In genomic region chr17:76642032-76642561, GRCh38 we compare ENCODE assay signal across 32 cellular contexts. TPM values are rescaled to one million over a fixed set of nuclear protein-coding genes. Genes with fewer than 3 reads are reported as not detected.
A peak's percentile ranks its signal among the peaks of the same experiment; 100 is the strongest.
DNase-seq lines count a peak whose midpoint lies in the region; ATAC-seq and TF ChIP-seq lines count a peak whose summit lies in the region.
"Had no signal": no experiment of that assay in that cellular context is flagged by ENCODE, and none has a peak within 500 bp of the region (broad histone marks: within the 10 kb centered on the region; RNA-seq: fewer than 3 reads in every experiment).

No MANE protein-coding gene starts in this region.

- CTCF ChIA-PET in T-cell (lab: Charles Lee): interaction anchor here in 1 of 2 donors (0.7 kb wide), 1 partner anchor 244 kb away, joined by 5 read pairs; no protein-coding TSS in a partner anchor
- CTCF ChIA-PET in activated CD8-positive, alpha-beta memory T cell treated with anti-CD3 and anti-CD28 coated beads, Interleukin-2, amount 10 ng/mL, durations not matched to agents 7 days and 5 days (lab: Charles Lee): no interaction called here

- no peak for TF ChIP-seq POLR2A in spleen (IDR thresholded peaks at IDR 0.05)

- H3K27me3 ChIP-seq in lower lobe of right lung (ENCODE audit: low read depth): no peaks in the 10 kb centered on the region
- no peaks in the 10 kb centered on the region for H3K27me3 ChIP-seq in spleen (replicated peaks in 1 of 7)

- H3K4me1 ChIP-seq in lower lobe of right lung (peaks cover 26% of the 10 kb centered on the region), spleen (peaks cover 0 to 34% (median 9%) of the 10 kb centered on the region in 6 donors)
- H3K4me1 ChIP-seq: gastroesophageal sphincter, psoas muscle had no signal

- 76 to 86% (median 83%) methylated on average over 5 of the region's 5 CpGs for WGBS in spleen, 5 donors

- no peak for TF ChIP-seq CTCF in lower lobe of right lung (IDR thresholded peaks at IDR 0.05)
- no peak for TF ChIP-seq CTCF in spleen (IDR thresholded peaks at IDR 0.05 in 8 of 11, conservative IDR thresholded peaks at IDR 0.05 in 3 of 11)

- no peaks in the 10 kb centered on the region for H3K36me3 ChIP-seq in lower lobe of right lung
- H3K36me3 ChIP-seq in spleen: no peaks in the 10 kb centered on the region
- H3K36me3 ChIP-seq: gastroesophageal sphincter had no signal

- H3K27me3 Mint-ChIP-seq in activated T-cell treated with anti-CD3 and anti-CD28 coated beads, Interleukin-2, amount 50 U/mL, for 4 hours (ENCODE audit: low read depth): no peaks in the 10 kb centered on the region
- no peaks in the 10 kb centered on the region for H3K27me3 Mint-ChIP-seq in activated T-cell treated with anti-CD3 and anti-CD28 coated beads, Interleukin-2, amount 50 U/mL, for 72 hours (ENCODE audit: low read depth)
- no peaks in the 10 kb centered on the region for H3K27me3 Mint-ChIP-seq in T-cell
- H3K27me3 Mint-ChIP-seq in activated CD8-positive, alpha-beta memory T cell treated with anti-CD3 and anti-CD28 coated beads, Interleukin-2, amount 10 ng/mL, durations not matched to agents 7 days and 5 days: peaks cover 35% of the 10 kb centered on the region
- H3K27me3 Mint-ChIP-seq: activated naive CD8-positive, alpha-beta T cell treated with anti-CD3 and anti-CD28 coated beads, Interleukin-2, amount 50 U/mL, for 24 hours had no signal

- peak overlapping the region; percentile 60 for H3K27ac ChIP-seq in lower lobe of right lung
- peak overlapping the region in 6 of 8 donors; percentile 43 to 77 (median 70) for H3K27ac ChIP-seq in spleen
- H3K27ac ChIP-seq: 22Rv1, gastroesophageal sphincter, psoas muscle had no signal

- no peak for ATAC-seq in activated T-cell treated with anti-CD3 and anti-CD28 coated beads, Interleukin-2, amount 50 U/mL, for 4 hours
- no peak for ATAC-seq in activated T-cell treated with anti-CD3 and anti-CD28 coated beads, Interleukin-2, amount 50 U/mL, for 72 hours (replicated peaks in 1 of 2)
- no peak for ATAC-seq in T-cell (replicated peaks in 1 of 4)
- no peak for ATAC-seq in lower lobe of right lung
- no peak for ATAC-seq in activated CD8-positive, alpha-beta memory T cell treated with anti-CD3 and anti-CD28 coated beads, Interleukin-2, amount 10 ng/mL, durations not matched to agents 7 days and 5 days
- ATAC-seq: activated naive CD8-positive, alpha-beta T cell treated with anti-CD3 and anti-CD28 coated beads, Interleukin-2, amount 50 U/mL, for 24 hours; gastroesophageal sphincter; GM23338; natural killer cell; psoas muscle; stimulated activated memory B cell treated with anti-CD40 and anti-IgM and Interleukin-4, amounts not matched to agents 10 μg/mL and 1 μg/mL and 100 μg/mL, for 72 hours had no signal

- H3K4me3 ChIP-seq in lower lobe of right lung (peak overlapping the region; percentile 27), spleen (peak overlapping the region in 6 of 8 donors; percentile 5 to 62 (median 18))
- H3K4me3 ChIP-seq: GM23338, psoas muscle had no signal

- H3K4me3 Mint-ChIP-seq in activated T-cell treated with anti-CD3 and anti-CD28 coated beads, Interleukin-2, amount 50 U/mL, for 4 hours: peak overlapping the region; percentile 35
- H3K4me3 Mint-ChIP-seq in activated T-cell treated with anti-CD3 and anti-CD28 coated beads, Interleukin-2, amount 50 U/mL, for 72 hours: peak overlapping the region in 1 of 2 donors; percentile 68
- H3K4me3 Mint-ChIP-seq in T-cell: peak overlapping the region; percentile 71 to 85 (median 81)
- no peak overlapping the region for H3K4me3 Mint-ChIP-seq in activated CD8-positive, alpha-beta memory T cell treated with anti-CD3 and anti-CD28 coated beads, Interleukin-2, amount 10 ng/mL, durations not matched to agents 7 days and 5 days
- H3K4me3 Mint-ChIP-seq: activated B cell treated with CpG ODN at 0.5 μM for 24 hours; activated naive CD8-positive, alpha-beta T cell treated with anti-CD3 and anti-CD28 coated beads, Interleukin-2, amount 50 U/mL, for 24 hours; central memory CD8-positive, alpha-beta T cell; dendritic cell treated with granulocyte-macrophage colony-stimulating factor and Interleukin-4, amounts not matched to agents 40 ng/mL and 50 ng/mL, for 4 days; GM23338; HFFc6; immature natural killer cell; natural killer cell; stimulated activated memory B cell treated with anti-CD40 and anti-IgM and Interleukin-4, amounts not matched to agents 10 μg/mL and 1 μg/mL and 100 μg/mL, for 72 hours had no signal

- H3K9me3 ChIP-seq in lower lobe of right lung: no peaks in the 10 kb centered on the region
- H3K9me3 ChIP-seq in spleen: peaks cover 0 to 18% (median 16%) of the 10 kb centered on the region in 8 donors
- H3K9me3 ChIP-seq: psoas muscle had no signal

- H3K27ac Mint-ChIP-seq in activated T-cell treated with anti-CD3 and anti-CD28 coated beads, Interleukin-2, amount 50 U/mL, for 72 hours: no peak overlapping the region
- H3K27ac Mint-ChIP-seq in T-cell: peak overlapping the region; percentile 10 to 19
- H3K27ac Mint-ChIP-seq in activated CD8-positive, alpha-beta memory T cell treated with anti-CD3 and anti-CD28 coated beads, Interleukin-2, amount 10 ng/mL, durations not matched to agents 7 days and 5 days: no peak overlapping the region
- H3K27ac Mint-ChIP-seq: activated B cell treated with CpG ODN at 0.5 μM for 24 hours; activated CD4-positive, alpha-beta T cell treated with anti-CD3 and anti-CD28 coated beads, Interleukin-2, amount 10 ng/mL, durations not matched to agents 7 days and 5 days; activated naive CD8-positive, alpha-beta T cell treated with anti-CD3 and anti-CD28 coated beads, Interleukin-2, amount 50 U/mL, for 24 hours; dendritic cell treated with granulocyte-macrophage colony-stimulating factor and Interleukin-4, amounts not matched to agents 40 ng/mL and 50 ng/mL, for 4 days; GM23338; HFFc6; immature natural killer cell; natural killer cell; stimulated activated memory B cell treated with anti-CD40 and anti-IgM and Interleukin-4, amounts not matched to agents 10 μg/mL and 1 μg/mL and 100 μg/mL, for 72 hours had no signal

- intact Hi-C loops in lower lobe of right lung (cut with DNase I) (no loop called here), spleen (cut with DNase I; ENCODE audit: low total_unique reads) (no loop called here)

- DNase-seq in activated T-cell treated with anti-CD3 and anti-CD28 coated beads, Interleukin-2, amount 50 U/mL, for 4 hours: no peak
- no peak for DNase-seq in activated T-cell treated with anti-CD3 and anti-CD28 coated beads, Interleukin-2, amount 50 U/mL, for 72 hours
- no peak for DNase-seq in T-cell
- no peak for DNase-seq in lower lobe of right lung
- no peak for DNase-seq in spleen
- DNase-seq in activated CD8-positive, alpha-beta memory T cell treated with anti-CD3 and anti-CD28 coated beads, Interleukin-2, amount 10 ng/mL, durations not matched to agents 7 days and 5 days: no peak
- DNase-seq in globus pallidus (ENCODE audit: low spot score): no peak
- no peak for DNase-seq in NCI-H748 (lab: John Stamatoyannopoulos, UW; ENCODE audit: unreplicated experiment)
- DNase-seq: activated B cell treated with CpG ODN at 0.5 μM for 24 hours; activated CD4-positive, alpha-beta T cell treated with anti-CD3 and anti-CD28 coated beads, Interleukin-2, amount 10 ng/mL, durations not matched to agents 7 days and 5 days; activated gamma-delta T cell treated with Interleukin-2 at 50 U/mL for 16 hours; activated naive CD8-positive, alpha-beta T cell treated with anti-CD3 and anti-CD28 coated beads, Interleukin-2, amount 50 U/mL, for 24 hours; activated T-cell treated with anti-CD3 and anti-CD28 coated beads, Interleukin-2, amount 50 U/mL, for 1 hour; HFFc6; immature natural killer cell; IMR-90; natural killer cell; NCI-H1694; NCI-H2171 treated with DMSO at 0.1 percent for 48 hours; NCI-H510A; nucleus accumbens; psoas muscle; RPMI8226; substantia nigra had no signal

- peaks cover 34% of the 10 kb centered on the region for H3K4me1 Mint-ChIP-seq in activated T-cell treated with anti-CD3 and anti-CD28 coated beads, Interleukin-2, amount 50 U/mL, for 4 hours (ENCODE audit: low read depth)
- H3K4me1 Mint-ChIP-seq in activated T-cell treated with anti-CD3 and anti-CD28 coated beads, Interleukin-2, amount 50 U/mL, for 72 hours (ENCODE audit: low read depth): peaks cover 22% of the 10 kb centered on the region
- peaks cover 28 to 48% (median 43%) of the 10 kb centered on the region in 3 donors for H3K4me1 Mint-ChIP-seq in T-cell
- no peaks in the 10 kb centered on the region for H3K4me1 Mint-ChIP-seq in activated CD8-positive, alpha-beta memory T cell treated with anti-CD3 and anti-CD28 coated beads, Interleukin-2, amount 10 ng/mL, durations not matched to agents 7 days and 5 days
- H3K4me1 Mint-ChIP-seq: activated B cell treated with CpG ODN at 0.5 μM for 24 hours; central memory CD8-positive, alpha-beta T cell; immature natural killer cell; natural killer cell; stimulated activated memory B cell treated with anti-CD40 and anti-IgM and Interleukin-4, amounts not matched to agents 10 μg/mL and 1 μg/mL and 100 μg/mL, for 72 hours had no signal

- no peaks in the 10 kb centered on the region for H3K36me3 Mint-ChIP-seq in activated T-cell treated with anti-CD3 and anti-CD28 coated beads, Interleukin-2, amount 50 U/mL, for 4 hours (ENCODE audit: insufficient read depth)
- H3K36me3 Mint-ChIP-seq in activated T-cell treated with anti-CD3 and anti-CD28 coated beads, Interleukin-2, amount 50 U/mL, for 72 hours (ENCODE audit: insufficient read depth in 2 of 2): peaks cover 0 to 4% of the 10 kb centered on the region in 2 donors
- no peaks in the 10 kb centered on the region for H3K36me3 Mint-ChIP-seq in T-cell
- peaks cover 3% of the 10 kb centered on the region for H3K36me3 Mint-ChIP-seq in activated CD8-positive, alpha-beta memory T cell treated with anti-CD3 and anti-CD28 coated beads, Interleukin-2, amount 10 ng/mL, durations not matched to agents 7 days and 5 days

- POLR2A ChIA-PET in T-cell (lab: Charles Lee): no interaction called here

- peaks cover 11% of the 10 kb centered on the region for H3K9me3 Mint-ChIP-seq in activated T-cell treated with anti-CD3 and anti-CD28 coated beads, Interleukin-2, amount 50 U/mL, for 4 hours
- H3K9me3 Mint-ChIP-seq in activated T-cell treated with anti-CD3 and anti-CD28 coated beads, Interleukin-2, amount 50 U/mL, for 72 hours: no peaks in the 10 kb centered on the region
- peaks cover 0 to 7% (median 3%) of the 10 kb centered on the region in 3 donors for H3K9me3 Mint-ChIP-seq in T-cell
- peaks cover 3% of the 10 kb centered on the region for H3K9me3 Mint-ChIP-seq in activated CD8-positive, alpha-beta memory T cell treated with anti-CD3 and anti-CD28 coated beads, Interleukin-2, amount 10 ng/mL, durations not matched to agents 7 days and 5 days (ENCODE audit: low read depth)
- H3K9me3 Mint-ChIP-seq: GM23338 had no signal

RNA-seq across cellular contexts. Expression of gene ST6GALNAC1, which starts 1.5 kb away (rescaled TPM):
- total RNA-seq in activated T-cell treated with anti-CD3 and anti-CD28 coated beads, Interleukin-2, amount 50 U/mL, for 4 hours: 1 to 10 TPM in 1 of 3 donors, under 1 TPM in 2; 0.57 to 1.1 (median 0.63) TPM
- total RNA-seq in activated T-cell treated with anti-CD3 and anti-CD28 coated beads, Interleukin-2, amount 50 U/mL, for 72 hours: 1 to 10 TPM in 1 of 2 donors, under 1 TPM in 1; 0.44 to 1.8 TPM
- total RNA-seq in T-cell: 10 to 100 TPM in 1 of 5 donors, 1 to 10 TPM in 4; 2.6 to 20.5 (median 6.6) TPM
- 16.6 TPM for total RNA-seq in lower lobe of right lung
- 10 to 100 TPM in 6 of 7 donors, 1 to 10 TPM in 1; 6.1 to 25.3 (median 13.5) TPM for total RNA-seq in spleen
- polyA plus RNA-seq in spleen: 10 to 100 TPM in 1 of 3 donors, 1 to 10 TPM in 2; 2.3 to 13.2 (median 4.8) TPM
- total RNA-seq in activated CD8-positive, alpha-beta memory T cell treated with anti-CD3 and anti-CD28 coated beads, Interleukin-2, amount 10 ng/mL, durations not matched to agents 7 days and 5 days: not detected
- total RNA-seq: activated B cell treated with CpG ODN at 0.5 μM for 24 hours; activated CD8-positive, alpha-beta memory T cell treated with anti-CD3 and anti-CD28 coated beads for 36 hours; astrocyte; GM23338; HFFc6; IMR-90 had no signal
- polyA plus RNA-seq: GM23338, immature natural killer cell, IMR-90 had no signal

RNA-seq across cellular contexts. Expression of gene ST6GALNAC2, which starts 56.4 kb away (rescaled TPM):
- not detected for total RNA-seq in activated T-cell treated with anti-CD3 and anti-CD28 coated beads, Interleukin-2, amount 50 U/mL, for 4 hours
- 1 to 10 TPM; 1.0 to 1.2 TPM for total RNA-seq in activated T-cell treated with anti-CD3 and anti-CD28 coated beads, Interleukin-2, amount 50 U/mL, for 72 hours
- total RNA-seq in T-cell: 1 to 10 TPM in 3 of 5 donors, under 1 TPM in 2; 0.55 to 4.7 (median 2.1) TPM
- 29.0 TPM for total RNA-seq in lower lobe of right lung
- total RNA-seq in spleen: 10 to 100 TPM in 3 of 7 donors, 1 to 10 TPM in 4; 8.1 to 15.7 (median 9.8) TPM
- 1 to 10 TPM; 1.1 to 4.8 (median 1.3) TPM for polyA plus RNA-seq in spleen
- total RNA-seq in activated CD8-positive, alpha-beta memory T cell treated with anti-CD3 and anti-CD28 coated beads, Interleukin-2, amount 10 ng/mL, durations not matched to agents 7 days and 5 days: not detected
- total RNA-seq: activated B cell treated with CpG ODN at 0.5 μM for 24 hours; activated CD4-positive, alpha-beta T cell treated with anti-CD3 and anti-CD28 coated beads, Interleukin-2, amount 10 ng/mL, durations not matched to agents 7 days and 5 days; activated CD8-positive, alpha-beta memory T cell treated with anti-CD3 and anti-CD28 coated beads for 36 hours; IMR-90 had no signal
- polyA plus RNA-seq: GM23338 had no signal

Comparison
In these comparisons a context has a peak if more than half of its experiments do, and no peak if none do; other contexts are left out.
1. H3K27ac Mint-ChIP-seq: peak in T-cell (2 of 2); none in activated T-cell treated with anti-CD3 and anti-CD28 coated beads, Interleukin-2, amount 50 U/mL, for 72 hours (single experiment) and activated CD8-positive, alpha-beta memory T cell treated with anti-CD3 and anti-CD28 coated beads, Interleukin-2, amount 10 ng/mL, durations not matched to agents 7 days and 5 days (single experiment).